7 cellular contexts compared by ENCODE assay signal in genomic region chr10:100637785-100638184, GRCh38.
DNase-seq lines count a peak whose midpoint lies in the region; ATAC-seq and TF ChIP-seq lines count a peak whose summit lies in the region.

No MANE protein-coding gene starts in this region.

- CTCF ChIA-PET in naive thymus-derived CD4-positive, alpha-beta T cell (lab: Charles Lee): no interaction called here

- H3K9me3 Mint-ChIP-seq in nephron: no peaks in the 10 kb centered on the region
- H3K9me3 Mint-ChIP-seq in naive thymus-derived CD4-positive, alpha-beta T cell: peaks cover 0 to 3% (median 0%) of the 10 kb centered on the region in 11 donors
- no peaks in the 10 kb centered on the region for H3K9me3 Mint-ChIP-seq in activated T-cell treated with anti-CD3 and anti-CD28 coated beads, Interleukin-2, amount 50 U/mL, for 24 hours

- H3K4me1 ChIP-seq in naive thymus-derived CD4-positive, alpha-beta T cell (ENCODE audit: control insufficient read depth in 2 of 2, insufficient read depth in 2 of 2, low read length in 2 of 2): no peaks in the 10 kb centered on the region

- intact Hi-C loops in naive thymus-derived CD4-positive, alpha-beta T cell (cut with micrococcal nuclease): no loop called here

- no peak for ATAC-seq in naive thymus-derived CD4-positive, alpha-beta T cell

- H3K4me3 Mint-ChIP-seq in nephron: no peak overlapping the region
- no peak overlapping the region for H3K4me3 Mint-ChIP-seq in naive thymus-derived CD4-positive, alpha-beta T cell
- H3K4me3 Mint-ChIP-seq in activated T-cell treated with anti-CD3 and anti-CD28 coated beads, Interleukin-2, amount 50 U/mL, for 24 hours: no peak overlapping the region

- H3K4me1 Mint-ChIP-seq in nephron: no peaks in the 10 kb centered on the region
- H3K4me1 Mint-ChIP-seq in naive thymus-derived CD4-positive, alpha-beta T cell: peaks cover 0 to 2% (median 0%) of the 10 kb centered on the region in 7 donors
- peaks cover 8% of the 10 kb centered on the region for H3K4me1 Mint-ChIP-seq in activated T-cell treated with anti-CD3 and anti-CD28 coated beads, Interleukin-2, amount 50 U/mL, for 24 hours (ENCODE audit: low read depth)

- peak; percentile 8 for DNase-seq in G401 (ENCODE audit: low spot score)
- peak; percentile 65 for DNase-seq in HuH-7.5 (ENCODE audit: low spot score)
- no peak for DNase-seq in astrocyte of the spinal cord (ENCODE audit: low read depth, low spot score)
- no peak for DNase-seq in stimulated activated CD4-positive, alpha-beta T cell treated with anti-CD3 and anti-CD28 coated beads, Interleukin-2, amount 100 ng/mL, for 48 hours
- no peak for DNase-seq in naive thymus-derived CD4-positive, alpha-beta T cell
- no peak for DNase-seq in activated T-cell treated with anti-CD3 and anti-CD28 coated beads, Interleukin-2, amount 50 U/mL, for 24 hours

- H3K36me3 Mint-ChIP-seq in nephron (ENCODE audit: low read depth): no peaks in the 10 kb centered on the region
- peaks cover 0 to 13% (median 0%) of the 10 kb centered on the region in 5 donors for H3K36me3 Mint-ChIP-seq in naive thymus-derived CD4-positive, alpha-beta T cell
- no peaks in the 10 kb centered on the region for H3K36me3 Mint-ChIP-seq in activated T-cell treated with anti-CD3 and anti-CD28 coated beads, Interleukin-2, amount 50 U/mL, for 24 hours (ENCODE audit: low read depth)

- no peaks in the 10 kb centered on the region for H3K9me3 ChIP-seq in naive thymus-derived CD4-positive, alpha-beta T cell (ENCODE audit: control insufficient read depth in 2 of 3, low read length in 3 of 3)

- no peaks in the 10 kb centered on the region for H3K36me3 ChIP-seq in naive thymus-derived CD4-positive, alpha-beta T cell (ENCODE audit: control insufficient read depth in 2 of 3, insufficient read depth in 3 of 3, low read length in 3 of 3)

- no peak overlapping the region for H3K27ac Mint-ChIP-seq in nephron
- no peak overlapping the region for H3K27ac Mint-ChIP-seq in naive thymus-derived CD4-positive, alpha-beta T cell
- no peak overlapping the region for H3K27ac Mint-ChIP-seq in activated T-cell treated with anti-CD3 and anti-CD28 coated beads, Interleukin-2, amount 50 U/mL, for 24 hours

- peaks cover 71% of the 10 kb centered on the region for H3K27me3 Mint-ChIP-seq in nephron (ENCODE audit: low read depth)
- peaks cover 46 to 73% (median 64%) of the 10 kb centered on the region in 5 donors for H3K27me3 Mint-ChIP-seq in naive thymus-derived CD4-positive, alpha-beta T cell
- H3K27me3 Mint-ChIP-seq in activated T-cell treated with anti-CD3 and anti-CD28 coated beads, Interleukin-2, amount 50 U/mL, for 24 hours: peaks cover 70% of the 10 kb centered on the region

- POLR2A ChIA-PET in naive thymus-derived CD4-positive, alpha-beta T cell (lab: Charles Lee): no interaction called here

- H3K27ac ChIP-seq in naive thymus-derived CD4-positive, alpha-beta T cell (ENCODE audit: low read depth, low read length): no peak overlapping the region

- TF ChIP-seq CTCF in astrocyte of the spinal cord (IDR thresholded peaks at IDR 0.05; ENCODE audit: low read depth, low read length) (peak; percentile 61), nephron (IDR thresholded peaks at IDR 0.05; ENCODE audit: unreplicated experiment in 3 of 3) (peak; percentile 30 to 68 (median 61))

- in situ Hi-C loops in G401 (cut with HindIII; ENCODE audit: low sequenced_read_pairs): no loop called here
- in situ Hi-C loops in astrocyte of the spinal cord (cut with HindIII; ENCODE audit: low sequenced_read_pairs): no loop called here

- peaks cover 0 to 7% of the 10 kb centered on the region in 2 donors for H3K27me3 ChIP-seq in naive thymus-derived CD4-positive, alpha-beta T cell (ENCODE audit: control insufficient read depth in 2 of 2, insufficient read depth in 2 of 2, low read length in 2 of 2)

- no peak overlapping the region for H3K4me3 ChIP-seq in astrocyte of the spinal cord (ENCODE audit: low read depth, low read length)
- no peak overlapping the region for H3K4me3 ChIP-seq in naive thymus-derived CD4-positive, alpha-beta T cell (ENCODE audit: low read length)

Comparison
In these comparisons a context has a peak if more than half of its experiments do, and no peak if none do; other contexts are left out.
1. DNase-seq: peak in G401 (single experiment) and HuH-7.5 (single experiment); none in astrocyte of the spinal cord (single experiment), stimulated activated CD4-positive, alpha-beta T cell treated with anti-CD3 and anti-CD28 coated beads, Interleukin-2, amount 100 ng/mL, for 48 hours (0 of 2), naive thymus-derived CD4-positive, alpha-beta T cell (0 of 9) and activated T-cell treated with anti-CD3 and anti-CD28 coated beads, Interleukin-2, amount 50 U/mL, for 24 hours (single experiment).